ENCODE assay signal across 1 cellular context in genomic region chr10:89591796-89592271, GRCh38.
TF ChIP-seq lines count a peak whose summit lies in the region.

No MANE protein-coding gene starts in this region.

TF ChIP-seq in SK-N-SH treated with all-trans-retinoic acid at 6 μM for 48 hours, 23 proteins besides CTCF, POLR2A, EP300 and RAD21 (continued from another document):
- TF ChIP-seq OSR1 (CRISPR knock-in tag; IDR thresholded peaks at IDR 0.05) (no peak), CSRNP3 (CRISPR knock-in tag; IDR thresholded peaks at IDR 0.05) (no peak), ZNF565 (CRISPR knock-in tag; conservative IDR thresholded peaks at IDR 0.05; ENCODE audit: low read depth) (no peak), ZNF70 (CRISPR knock-in tag; IDR thresholded peaks at IDR 0.05) (no peak)
- TF ChIP-seq, protein P1, sequence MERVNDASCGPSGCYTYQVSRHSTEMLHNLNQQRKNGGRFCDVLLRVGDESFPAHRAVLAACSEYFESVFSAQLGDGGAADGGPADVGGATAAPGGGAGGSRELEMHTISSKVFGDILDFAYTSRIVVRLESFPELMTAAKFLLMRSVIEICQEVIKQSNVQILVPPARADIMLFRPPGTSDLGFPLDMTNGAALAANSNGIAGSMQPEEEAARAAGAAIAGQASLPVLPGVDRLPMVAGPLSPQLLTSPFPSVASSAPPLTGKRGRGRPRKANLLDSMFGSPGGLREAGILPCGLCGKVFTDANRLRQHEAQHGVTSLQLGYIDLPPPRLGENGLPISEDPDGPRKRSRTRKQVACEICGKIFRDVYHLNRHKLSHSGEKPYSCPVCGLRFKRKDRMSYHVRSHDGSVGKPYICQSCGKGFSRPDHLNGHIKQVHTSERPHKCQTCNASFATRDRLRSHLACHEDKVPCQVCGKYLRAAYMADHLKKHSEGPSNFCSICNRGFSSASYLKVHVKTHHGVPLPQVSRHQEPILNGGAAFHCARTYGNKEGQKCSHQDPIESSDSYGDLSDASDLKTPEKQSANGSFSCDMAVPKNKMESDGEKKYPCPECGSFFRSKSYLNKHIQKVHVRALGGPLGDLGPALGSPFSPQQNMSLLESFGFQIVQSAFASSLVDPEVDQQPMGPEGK (CRISPR knock-in tag; IDR thresholded peaks at IDR 0.05; ENCODE audit: borderline replicate concordance), result no peak
TF ChIP-seq in SK-N-SH treated with all-trans-retinoic acid at 6 μM for 48 hours: peak in this region for 0.
